ENCODE assay signal across 1 cellular context in the genomic region with DNA sequence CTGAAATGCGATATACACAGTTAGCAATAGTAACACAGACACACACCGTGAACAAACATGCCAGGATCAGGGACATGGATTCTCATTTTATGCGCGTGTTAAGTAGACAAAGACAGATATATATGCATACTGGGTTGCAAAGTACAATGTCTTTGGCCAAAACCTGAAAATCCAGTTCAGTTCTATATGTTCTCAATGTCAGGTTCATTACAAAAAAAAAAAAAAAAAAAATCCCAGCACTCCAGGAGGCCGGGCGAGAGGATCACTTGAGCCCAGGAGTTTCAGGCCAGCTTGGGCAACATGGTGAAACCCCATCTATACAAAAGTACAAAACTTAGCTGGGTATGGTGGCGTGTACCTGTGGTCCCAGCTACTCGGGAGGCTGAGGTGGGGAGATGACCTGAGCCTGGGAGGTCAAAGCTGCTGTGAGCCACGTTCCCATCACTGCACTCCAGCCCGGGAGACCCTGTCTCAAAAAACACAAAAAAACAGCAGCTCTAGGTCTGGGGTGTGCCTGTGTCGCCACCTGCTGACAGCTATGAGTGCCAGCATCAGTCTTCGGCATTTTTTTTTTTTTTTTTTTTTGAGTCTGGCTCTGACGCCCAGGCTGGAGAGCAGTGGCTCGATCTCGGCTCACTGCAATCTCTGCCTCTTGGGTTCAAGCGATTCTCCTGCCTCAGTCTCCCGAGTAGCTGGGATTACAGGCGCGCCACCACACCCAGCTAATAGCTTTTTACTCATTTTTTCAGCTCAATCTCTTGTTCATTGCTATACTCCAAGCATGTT.
TF ChIP-seq lines count a peak whose summit lies in the region.

No MANE protein-coding gene starts in this region.

TF ChIP-seq in SK-N-SH, 30 proteins besides CTCF, POLR2A, EP300 and RAD21:
- TF ChIP-seq SMC3 (IDR thresholded peaks at IDR 0.05; ENCODE audit: low read depth, low read length) (peak; percentile 92), SIN3A (IDR thresholded peaks at IDR 0.05; ENCODE audit: borderline replicate concordance, low read depth, low read length) (0 out of 2 replicates have a peak, but pooled peaks have one; percentile 31), FOXJ3 (CRISPR knock-in tag; IDR thresholded peaks at IDR 0.05) (no peak)
- TF ChIP-seq, protein P1, sequence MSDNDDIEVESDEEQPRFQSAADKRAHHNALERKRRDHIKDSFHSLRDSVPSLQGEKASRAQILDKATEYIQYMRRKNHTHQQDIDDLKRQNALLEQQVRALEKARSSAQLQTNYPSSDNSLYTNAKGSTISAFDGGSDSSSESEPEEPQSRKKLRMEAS (IDR thresholded peaks at IDR 0.05; ENCODE audit: low read depth) = peak; percentile 22; the same call in 1 of the 2 replicates
